8 cellular contexts compared by ENCODE assay signal in genomic region chrX:155881158-155881993, GRCh38. TPM values are rescaled to one million over a fixed set of nuclear protein-coding genes. Genes with fewer than 3 reads are reported as not detected.
DNase-seq lines count a peak whose midpoint lies in the region; FAIRE-seq and TF ChIP-seq lines count a peak whose summit lies in the region.

A gene with protein sequence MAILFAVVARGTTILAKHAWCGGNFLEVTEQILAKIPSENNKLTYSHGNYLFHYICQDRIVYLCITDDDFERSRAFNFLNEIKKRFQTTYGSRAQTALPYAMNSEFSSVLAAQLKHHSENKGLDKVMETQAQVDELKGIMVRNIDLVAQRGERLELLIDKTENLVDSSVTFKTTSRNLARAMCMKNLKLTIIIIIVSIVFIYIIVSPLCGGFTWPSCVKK (plus strand): TSS chrX:155881345. CDS start chrX:155889467, 8,122 bp downstream.

- TF ChIP-seq CTCF in foreskin fibroblast (IDR thresholded peaks at IDR 0.05; ENCODE audit: low read depth, low read length) = no peak

- peak; percentile 85 for FAIRE-seq in G401.6 (lab: Jason Lieb, UNC)

- peak within 1 kb of the TSS; percentile 21 for H2AFZ ChIP-seq in neuron (ENCODE audit: low read depth, low read length)

- H3K9me3 ChIP-seq in HAP-1 = no peaks in the 10 kb centered on the region
- no peaks in the 10 kb centered on the region for H3K9me3 ChIP-seq in MG63
- H3K9me3 ChIP-seq in neuron (ENCODE audit: low read length) = no peaks in the 10 kb centered on the region

- in situ Hi-C loops in HAP-1 (cut with MboI; ENCODE audit: low sequenced_read_pairs) = no loop called here

- H3K27me3 ChIP-seq in HAP-1 (ENCODE audit: low read depth) (no peaks in the 10 kb centered on the region), MG63 (no peaks in the 10 kb centered on the region), neuron (ENCODE audit: insufficient read depth, low read length) (no peaks in the 10 kb centered on the region)

- DNase-seq in HAP-1 (ENCODE audit: low spot score in 2 of 2) (peak; percentile 89 to 94), MG63 (peak; percentile 88), SIG-M5 (lab: John Stamatoyannopoulos, UW) (peak; percentile 21), activated gamma-delta T cell (lab: John Stamatoyannopoulos, UW) (peak; percentile 56), foreskin fibroblast (peak; percentile 84 to 93), stromal cell of bone marrow (ENCODE audit: low read depth) (peak; percentile 72)

- H3K4me1 ChIP-seq in HAP-1 = peaks cover 10% of the 10 kb centered on the region
- H3K4me1 ChIP-seq in neuron (ENCODE audit: insufficient read depth, low read length) = peaks cover 8% of the 10 kb centered on the region

- H3K36me3 ChIP-seq in HAP-1 (replicated peaks) = no peaks in the 10 kb centered on the region
- H3K36me3 ChIP-seq in MG63 = no peaks in the 10 kb centered on the region
- H3K36me3 ChIP-seq in neuron (ENCODE audit: insufficient read depth, low read length) = no peaks in the 10 kb centered on the region

- peak within 1 kb of the TSS; percentile 85 for H3K4me3 ChIP-seq in HAP-1
- H3K4me3 ChIP-seq in MG63 = peak within 1 kb of the TSS; percentile 77
- peak within 1 kb of the TSS; percentile 73 to 84 for H3K4me3 ChIP-seq in foreskin fibroblast (ENCODE audit: low read depth in 1 of 2, low read length in 2 of 2)
- peak within 1 kb of the TSS; percentile 70 for H3K4me3 ChIP-seq in neuron (ENCODE audit: low read length)

RNA-seq across cellular contexts. Expression of the gene that starts here (rescaled TPM):
- 31.0 and 40.3 TPM in 2 replicates for total RNA-seq in MG63 (2014; rRNA removed; shearing (Covaris generic); ENCODE audit: low replicate concordance)

Comparison
In these comparisons a context has a peak if more than half of its experiments do, and no peak if none do; other contexts are left out.
1. Peak in every context shown above with its lines: DNase-seq and H3K4me3 ChIP-seq.
2. DNase-seq: peak in every context shown above with its lines; median percentile 92 in HAP-1; 88 in foreskin fibroblast; 88 in MG63; 72 in stromal cell of bone marrow; 56 in activated gamma-delta T cell; 21 in SIG-M5.